In genomic region chr12:110563702-110564470, GRCh38 we compare ENCODE assay signal across 9 cellular contexts. TPM values are rescaled to one million over a fixed set of nuclear protein-coding genes. Genes with fewer than 3 reads are reported as not detected.
DNase-seq lines count a peak whose midpoint lies in the region; ATAC-seq and TF ChIP-seq lines count a peak whose summit lies in the region.
"Had no signal": no experiment of that assay in that cellular context is flagged by ENCODE, and none has a peak within 500 bp of the region (broad histone marks: within the 10 kb centered on the region; RNA-seq: fewer than 3 reads in every experiment).

No MANE protein-coding gene starts in this region.

- ATAC-seq in WTC11 = no peak
- ATAC-seq in GM21390 (IDR thresholded peaks at IDR 0.05; ENCODE audit: unreplicated experiment) = no peak
- no peak for ATAC-seq in HG02588 (IDR thresholded peaks at IDR 0.05; ENCODE audit: unreplicated experiment)
- ATAC-seq in HG03196 (IDR thresholded peaks at IDR 0.05; ENCODE audit: unreplicated experiment) = no peak

- no peaks in the 10 kb centered on the region for H3K9me3 Mint-ChIP-seq in WTC11

- peak overlapping the region in 2 of 3 donors; percentile 10 to 13 for H3K9ac ChIP-seq in skeletal muscle tissue (ENCODE audit: low read depth in 1 of 3, low read length in 3 of 3)

- H3K4me3 ChIP-seq in HEK293 (ENCODE audit: low read depth, low read length) (no peak overlapping the region), cardiac muscle cell (no peak overlapping the region), skeletal muscle tissue (ENCODE audit: low read length in 3 of 3) (no peak overlapping the region)

- no peaks in the 10 kb centered on the region; a peak in 1 of 3 replicates for H3K36me3 ChIP-seq in HEK293 (ENCODE audit: control insufficient read depth in 2 of 2, insufficient read depth in 1 of 2, low read length in 2 of 2)
- H3K36me3 ChIP-seq in cardiac muscle cell = no peaks in the 10 kb centered on the region
- no peaks in the 10 kb centered on the region for H3K36me3 ChIP-seq in skeletal muscle tissue (ENCODE audit: control insufficient read depth in 3 of 3, insufficient read depth in 3 of 3, low read length in 3 of 3)

- H3K4me1 ChIP-seq in HEK293 (ENCODE audit: control insufficient read depth, insufficient read depth, low read length) = peaks cover 13% of the 10 kb centered on the region
- H3K4me1 ChIP-seq in cardiac muscle cell (ENCODE audit: low read depth) = peaks cover 30% of the 10 kb centered on the region
- peaks cover 45 to 53% (median 51%) of the 10 kb centered on the region in 3 donors for H3K4me1 ChIP-seq in skeletal muscle tissue (ENCODE audit: control insufficient read depth in 3 of 3, insufficient read depth in 3 of 3, low read length in 3 of 3)

- TF ChIP-seq CTCF in HEK293 (tag by site-specific recombination; IDR thresholded peaks at IDR 0.05) (no peak), WTC11 (IDR thresholded peaks at IDR 0.05) (no peak), cardiac muscle cell (IDR thresholded peaks at IDR 0.05; ENCODE audit: low read depth, low read length) (no peak)

- no peak overlapping the region for H3K4me3 Mint-ChIP-seq in WTC11

- no peaks in the 10 kb centered on the region for H3K27me3 ChIP-seq in cardiac muscle cell
- no peaks in the 10 kb centered on the region for H3K27me3 ChIP-seq in skeletal muscle tissue (ENCODE audit: control insufficient read depth in 3 of 3, insufficient read depth in 3 of 3, low read length in 3 of 3)

- no peak overlapping the region for H3K27ac ChIP-seq in HEK293 (ENCODE audit: extremely low read depth, low read depth, low read length)
- H3K27ac ChIP-seq in cardiac muscle cell = peak overlapping the region; percentile 91
- H3K27ac ChIP-seq in skeletal muscle tissue (ENCODE audit: low read depth, low read length) = peak overlapping the region; percentile 70

- H3K9me3 ChIP-seq in HEK293 (ENCODE audit: control insufficient read depth, insufficient read depth, low read depth, low read length) (no peaks in the 10 kb centered on the region), cardiac muscle cell (ENCODE audit: low read depth) (no peaks in the 10 kb centered on the region), skeletal muscle tissue (ENCODE audit: control insufficient read depth in 3 of 3, low read length in 3 of 3) (no peaks in the 10 kb centered on the region)

- DNase-seq in WTC11 (ENCODE audit: low spot score) = no peak
- DNase-seq in cardiac muscle cell (ENCODE audit: low read depth in 1 of 2, low spot score in 1 of 2) = peak; percentile 48 to 55
- DNase-seq in SKM-1 treated with dmso at 0.1 percent for 144 hours (lab: John Stamatoyannopoulos, UW; ENCODE audit: unreplicated experiment) = no peak
- DNase-seq: stimulated activated CD4-positive, alpha-beta T cell treated with anti-CD3 and anti-CD28 coated beads, Interleukin-4, amount 100 ng/mL, for 24 hours had no signal

- POLR2A ChIA-PET in HEK293 (lab: Yijun Ruan, JAX) (interaction anchor here (0.7 to 1.3 kb wide), 2 partner anchors 15 to 465 kb away, joined by 5 read pairs; no protein-coding TSS in a partner anchor), WTC11 (lab: Charles Lee) (no interaction called here)

- no peaks in the 10 kb centered on the region for H3K27me3 Mint-ChIP-seq in WTC11 (ENCODE audit: low read depth)

- H3K36me3 Mint-ChIP-seq in WTC11 = 0 out of 2 replicates have a peak, but pooled peaks cover 5% of the 10 kb centered on the region

- peak overlapping the region; percentile 41; the same call in 1 of the 2 replicates for H3K27ac Mint-ChIP-seq in WTC11

- peaks cover 29% of the 10 kb centered on the region for H3K4me1 Mint-ChIP-seq in WTC11

- CTCF ChIA-PET in HEK293 (lab: Yijun Ruan, JAX) = interaction anchor here (0.6 to 0.7 kb wide), 2 partner anchors 42 to 1327 kb away, joined by 4 read pairs; no protein-coding TSS in a partner anchor
- CTCF ChIA-PET in WTC11 (lab: Charles Lee) = no interaction called here

TF ChIP-seq in HEK293, 187 proteins besides CTCF, POLR2A, EP300 and RAD21:
- TF ChIP-seq, protein P1, sequence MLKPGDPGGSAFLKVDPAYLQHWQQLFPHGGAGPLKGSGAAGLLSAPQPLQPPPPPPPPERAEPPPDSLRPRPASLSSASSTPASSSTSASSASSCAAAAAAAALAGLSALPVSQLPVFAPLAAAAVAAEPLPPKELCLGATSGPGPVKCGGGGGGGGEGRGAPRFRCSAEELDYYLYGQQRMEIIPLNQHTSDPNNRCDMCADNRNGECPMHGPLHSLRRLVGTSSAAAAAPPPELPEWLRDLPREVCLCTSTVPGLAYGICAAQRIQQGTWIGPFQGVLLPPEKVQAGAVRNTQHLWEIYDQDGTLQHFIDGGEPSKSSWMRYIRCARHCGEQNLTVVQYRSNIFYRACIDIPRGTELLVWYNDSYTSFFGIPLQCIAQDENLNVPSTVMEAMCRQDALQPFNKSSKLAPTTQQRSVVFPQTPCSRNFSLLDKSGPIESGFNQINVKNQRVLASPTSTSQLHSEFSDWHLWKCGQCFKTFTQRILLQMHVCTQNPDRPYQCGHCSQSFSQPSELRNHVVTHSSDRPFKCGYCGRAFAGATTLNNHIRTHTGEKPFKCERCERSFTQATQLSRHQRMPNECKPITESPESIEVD (tag by site-specific recombination; IDR thresholded peaks at IDR 0.05) = peak; percentile 65; the same call in 1 of the 2 replicates
- TF ChIP-seq KLF16 (tag by site-specific recombination; IDR thresholded peaks at IDR 0.05) = no peak
- 0 out of 2 replicates have a peak, but pooled peaks have one; percentile 16 for TF ChIP-seq ZNF600 (tag by site-specific recombination; IDR thresholded peaks at IDR 0.05)
- TF ChIP-seq ZNF157 (tag by site-specific recombination; IDR thresholded peaks at IDR 0.05) = no peak
- peak; percentile 52; the same call in 1 of the 2 replicates for TF ChIP-seq OSR2 (tag by site-specific recombination; IDR thresholded peaks at IDR 0.05)
- TF ChIP-seq SP7 (tag by site-specific recombination; IDR thresholded peaks at IDR 0.05) = peak; percentile 97

TF ChIP-seq in WTC11, 78 proteins besides CTCF, POLR2A, EP300 and RAD21:
- TF ChIP-seq, protein P2, sequence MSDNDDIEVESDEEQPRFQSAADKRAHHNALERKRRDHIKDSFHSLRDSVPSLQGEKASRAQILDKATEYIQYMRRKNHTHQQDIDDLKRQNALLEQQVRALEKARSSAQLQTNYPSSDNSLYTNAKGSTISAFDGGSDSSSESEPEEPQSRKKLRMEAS (CRISPR knock-in tag; IDR thresholded peaks at IDR 0.05) = no peak
- TF ChIP-seq SP1 (CRISPR knock-in tag; conservative IDR thresholded peaks at IDR 0.05) (no peak), GRHL2 (CRISPR knock-in tag; IDR thresholded peaks at IDR 0.05; ENCODE audit: insufficient replicate concordance, severe bottlenecking) (no peak), CBFB (CRISPR knock-in tag; IDR thresholded peaks at IDR 0.05; ENCODE audit: low read depth) (no peak), GTF2I (CRISPR knock-in tag; conservative IDR thresholded peaks at IDR 0.05) (no peak), NFATC4 (CRISPR knock-in tag; IDR thresholded peaks at IDR 0.05) (no peak), ZNF423 (CRISPR knock-in tag; IDR thresholded peaks at IDR 0.05) (no peak)

RNA-seq across cellular contexts. Expression of gene PPTC7, which starts 19.2 kb away (rescaled TPM):
- 14.2 to 15.6 TPM (median 14.9 TPM) in 3 replicates for total RNA-seq in WTC11 (2021)
- 15.3 and 21.7 TPM in 2 replicates for total RNA-seq in cardiac muscle cell
- polyA plus RNA-seq in cardiac muscle cell = 16.3 and 24.8 TPM in 2 replicates
- total RNA-seq in skeletal muscle tissue = 6.3 TPM

RNA-seq across cellular contexts. Expression of gene TCTN1, which starts 50.0 kb away (rescaled TPM):
- 10.3 to 15.9 TPM (median 13.9 TPM) in 3 replicates for total RNA-seq in WTC11 (2021)
- total RNA-seq in cardiac muscle cell = 35.1 and 54.1 TPM in 2 replicates
- polyA plus RNA-seq in cardiac muscle cell = 49.1 and 70.3 TPM in 2 replicates
- 14.1 TPM for total RNA-seq in skeletal muscle tissue

Comparison
In these comparisons a context has a peak if more than half of its experiments do, and no peak if none do; other contexts are left out.
1. DNase-seq: peak in cardiac muscle cell (2 of 2); none in WTC11 (single experiment) and SKM-1 treated with dmso at 0.1 percent for 144 hours (single experiment).